ENCODE assay signal across 9 cellular contexts in genomic region chr15:70376929-70377691, GRCh38.
A peak's percentile ranks its signal among the peaks of the same experiment; 100 is the strongest.
DNase-seq lines count a peak whose midpoint lies in the region; ATAC-seq, FAIRE-seq and TF ChIP-seq lines count a peak whose summit lies in the region.
"Had no signal": no experiment of that assay in that cellular context is flagged by ENCODE, and none has a peak within 500 bp of the region (broad histone marks: within the 10 kb centered on the region; RNA-seq: fewer than 3 reads in every experiment).

No MANE protein-coding gene starts in this region.

- peak; percentile 29 to 43 for DNase-seq in NCI-H524 (lab: John Stamatoyannopoulos, UW)
- no peak for DNase-seq in NCI-H524 treated with DMSO at 0.1 percent for 48 hours (lab: John Stamatoyannopoulos, UW)
- DNase-seq in adrenal gland = peak in 6 of 7 donors; percentile 39 to 86 (median 48)
- peak; percentile 25 for DNase-seq in small intestine
- DNase-seq in Peyer's patch = no peak

- 4 to 10% (median 8%) methylated on average over 19 to 21 of the region's 21 CpGs for WGBS in adrenal gland, 4 donors
- 9 to 18% (median 12%) methylated on average over 21 of the region's 21 CpGs for WGBS in small intestine, 3 donors

- H3K9me3 ChIP-seq in adrenal gland (replicated peaks in 1 of 3) = no peaks in the 10 kb centered on the region
- no peaks in the 10 kb centered on the region for H3K9me3 ChIP-seq in small intestine (ENCODE audit: control insufficient read depth, low read depth)
- no peaks in the 10 kb centered on the region for H3K9me3 ChIP-seq in Peyer's patch

- H3K4me3 ChIP-seq in adrenal gland (peak overlapping the region in 1 of 4 donors; percentile 20), iPS-11a (ENCODE audit: low read depth, low read length) (peak overlapping the region; percentile 42), small intestine (ENCODE audit: low read depth in 1 of 2, low read length in 2 of 2) (no peak overlapping the region), Peyer's patch (no peak overlapping the region)

- FAIRE-seq in small intestine (lab: Jason Lieb, UNC) = no peak

- H3K27me3 ChIP-seq in adrenal gland = no peaks in the 10 kb centered on the region
- H3K27me3 ChIP-seq in small intestine (ENCODE audit: control insufficient read depth in 2 of 2, insufficient read depth in 2 of 2, low read length in 2 of 2) = peaks cover 0 to 6% of the 10 kb centered on the region in 2 donors
- H3K27me3 ChIP-seq in Peyer's patch = no peaks in the 10 kb centered on the region

- H3K27ac ChIP-seq in adrenal gland = peak overlapping the region in 2 of 5 donors; percentile 26 to 35
- no peak overlapping the region for H3K27ac ChIP-seq in small intestine (ENCODE audit: low read depth in 1 of 2, low read length in 1 of 2)
- H3K27ac ChIP-seq in Peyer's patch = no peak overlapping the region

- H3K4me1 ChIP-seq in adrenal gland (replicated peaks in 1 of 2) (peaks cover 9% of the 10 kb centered on the region in 2 donors), small intestine (ENCODE audit: control insufficient read depth in 2 of 2, insufficient read depth in 1 of 2, low read depth in 1 of 2, low read length in 1 of 2) (no peaks in the 10 kb centered on the region), Peyer's patch (no peaks in the 10 kb centered on the region)

- no peak for TF ChIP-seq POLR2A in adrenal gland (IDR thresholded peaks at IDR 0.05)
- no peak for TF ChIP-seq POLR2A in Peyer's patch (IDR thresholded peaks at IDR 0.05)

- no peak for ATAC-seq in HG03159 (IDR thresholded peaks at IDR 0.05; ENCODE audit: unreplicated experiment)
- ATAC-seq in GM21529 (IDR thresholded peaks at IDR 0.05; ENCODE audit: unreplicated experiment) = no peak
- ATAC-seq: T-cell had no signal

- H3K36me3 ChIP-seq in adrenal gland (replicated peaks in 1 of 2) (no peaks in the 10 kb centered on the region), small intestine (ENCODE audit: control insufficient read depth in 2 of 2, insufficient read depth in 2 of 2, low read length in 2 of 2) (no peaks in the 10 kb centered on the region), Peyer's patch (no peaks in the 10 kb centered on the region)

- no peak for TF ChIP-seq CTCF in adrenal gland (IDR thresholded peaks at IDR 0.05)
- no peak for TF ChIP-seq CTCF in Peyer's patch (IDR thresholded peaks at IDR 0.05)

- intact Hi-C loops in adrenal gland (cut with DNase I) = no loop called here

Comparison
In these comparisons a context has a peak if more than half of its experiments do, and no peak if none do; other contexts are left out.
1. DNase-seq: peak in NCI-H524 (2 of 2), adrenal gland (6 of 7) and small intestine (single experiment); none in NCI-H524 treated with DMSO at 0.1 percent for 48 hours (single experiment) and Peyer's patch (0 of 3).